11 cellular contexts compared by ENCODE assay signal in genomic region chr1:156804026-156804425, GRCh38.
DNase-seq lines count a peak whose midpoint lies in the region; ATAC-seq lines count a peak whose summit lies in the region.
"Had no signal": no experiment of that assay in that cellular context is flagged by ENCODE, and none has a peak within 500 bp of the region (broad histone marks: within the 10 kb centered on the region; RNA-seq: fewer than 3 reads in every experiment).

No MANE protein-coding gene starts in this region.

- no peak overlapping the region for H3K9ac ChIP-seq in SK-N-MC (ENCODE audit: insufficient read length)

- H3K9me3 Mint-ChIP-seq in dendritic cell treated with granulocyte-macrophage colony-stimulating factor and Interleukin-4, amounts not matched to agents 40 ng/mL and 50 ng/mL, for 4 days, result no peaks in the 10 kb centered on the region

- peak; percentile 53 for DNase-seq in activated effector memory CD4-positive, alpha-beta T cell treated with anti-CD3 and anti-CD28 coated beads, Interleukin-2, amount 50 U/mL, for 16 hours
- no peak for DNase-seq in activated effector memory CD4-positive, alpha-beta T cell treated with Interleukin-2 at 50 U/mL for 16 hours
- DNase-seq in SK-N-MC (ENCODE audit: low read depth, low spot score), result no peak
- peak; percentile 15 for DNase-seq in stimulated activated naive CD8-positive, alpha-beta T cell treated with anti-CD3 and anti-CD28 coated beads, Interleukin-15, Interleukin-2, amounts not matched to agents 100 U/mL and 50 U/mL, for 24 hours
- no peak for DNase-seq in HPDE6-E6E7 (ENCODE audit: extremely low spot score)
- DNase-seq in ACHN, result no peak
- DNase-seq in NCI-H2081 (lab: John Stamatoyannopoulos, UW), result no peak
- DNase-seq: NCI-H1694 treated with DMSO at 0.1 percent for 48 hours, SHP77 treated with DMSO at 0.1 percent for 48 hours, transverse colon had no signal

- no peak overlapping the region for H3K4me3 Mint-ChIP-seq in dendritic cell treated with granulocyte-macrophage colony-stimulating factor and Interleukin-4, amounts not matched to agents 40 ng/mL and 50 ng/mL, for 4 days

- peak overlapping the region; percentile 38; the same call in 1 of the 2 replicates for H3K27ac ChIP-seq in SK-N-MC
- H3K27ac ChIP-seq: transverse colon had no signal

- H3K9me3 ChIP-seq in SK-N-MC (ENCODE audit: low read depth, low read length), result no peaks in the 10 kb centered on the region
- H3K9me3 ChIP-seq: transverse colon had no signal

- peaks cover 13% of the 10 kb centered on the region for H3K27me3 Mint-ChIP-seq in dendritic cell treated with granulocyte-macrophage colony-stimulating factor and Interleukin-4, amounts not matched to agents 40 ng/mL and 50 ng/mL, for 4 days

- H3K36me3 ChIP-seq in SK-N-MC (ENCODE audit: insufficient read depth, low read length), result peaks cover 19% of the 10 kb centered on the region

- intact Hi-C loops in dendritic cell treated with granulocyte-macrophage colony-stimulating factor and Interleukin-4, amounts not matched to agents 40 ng/mL and 50 ng/mL, for 4 days (cut with micrococcal nuclease), result loop anchor here (2.0 kb wide), 1 partner anchor 55 kb away; the partner anchor contains the start of gene INSRR

- peaks cover 58% of the 10 kb centered on the region for H3K4me1 Mint-ChIP-seq in dendritic cell treated with granulocyte-macrophage colony-stimulating factor and Interleukin-4, amounts not matched to agents 40 ng/mL and 50 ng/mL, for 4 days (ENCODE audit: low read depth)

- H3K36me3 Mint-ChIP-seq in dendritic cell treated with granulocyte-macrophage colony-stimulating factor and Interleukin-4, amounts not matched to agents 40 ng/mL and 50 ng/mL, for 4 days (ENCODE audit: low read depth), result peaks cover 33% of the 10 kb centered on the region

- no peak overlapping the region for H3K4me3 ChIP-seq in SK-N-MC
- H3K4me3 ChIP-seq: transverse colon had no signal

- in situ Hi-C loops in ACHN (cut with HindIII; ENCODE audit: low pct_ligation_motif_present, low pct_unique_long_range_greater_than_20kb, low sequenced_read_pairs), result no loop called here

- peak overlapping the region; percentile 92 for H3K27ac Mint-ChIP-seq in dendritic cell treated with granulocyte-macrophage colony-stimulating factor and Interleukin-4, amounts not matched to agents 40 ng/mL and 50 ng/mL, for 4 days

- peak; percentile 3 for ATAC-seq in stimulated activated naive CD8-positive, alpha-beta T cell treated with anti-CD3 and anti-CD28 coated beads, Interleukin-15, Interleukin-2, amounts not matched to agents 100 U/mL and 50 U/mL, for 24 hours

Comparison
In these comparisons a context has a peak if more than half of its experiments do, and no peak if none do; other contexts are left out.
1. DNase-seq: peak in activated effector memory CD4-positive, alpha-beta T cell treated with anti-CD3 and anti-CD28 coated beads, Interleukin-2, amount 50 U/mL, for 16 hours (single experiment) and stimulated activated naive CD8-positive, alpha-beta T cell treated with anti-CD3 and anti-CD28 coated beads, Interleukin-15, Interleukin-2, amounts not matched to agents 100 U/mL and 50 U/mL, for 24 hours (single experiment); none in activated effector memory CD4-positive, alpha-beta T cell treated with Interleukin-2 at 50 U/mL for 16 hours (single experiment), SK-N-MC (single experiment), HPDE6-E6E7 (single experiment), ACHN (single experiment) and NCI-H2081 (0 of 2).